11 cellular contexts compared by ENCODE assay signal in the genomic region with DNA sequence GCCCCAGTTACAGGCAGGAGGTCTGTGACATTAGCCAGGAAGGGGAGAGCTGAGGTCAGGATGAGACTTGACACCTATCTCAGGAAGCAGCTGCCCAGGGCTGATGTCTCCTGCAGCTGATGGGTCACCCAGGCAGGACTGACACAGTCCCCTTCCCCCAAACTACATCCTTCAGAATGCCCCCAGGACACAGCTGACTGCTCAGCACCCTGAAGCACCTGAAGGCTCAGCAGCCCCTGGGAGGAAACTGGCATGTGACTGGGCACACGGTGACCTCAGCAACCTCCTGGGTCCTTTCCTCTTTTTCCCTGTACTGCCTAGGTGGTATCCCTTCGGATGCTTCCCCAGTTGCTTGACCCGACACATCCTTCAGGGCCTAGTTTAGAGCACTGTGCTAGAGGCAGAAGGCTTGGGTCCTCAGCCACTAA. TPM values are rescaled to one million over a fixed set of nuclear protein-coding genes. Genes with fewer than 3 reads are reported as not detected.
A peak's percentile ranks its signal among the peaks of the same experiment; 100 is the strongest.
DNase-seq lines count a peak whose midpoint lies in the region; ATAC-seq and TF ChIP-seq lines count a peak whose summit lies in the region.
"Had no signal": no experiment of that assay in that cellular context is flagged by ENCODE, and none has a peak within 500 bp of the region (broad histone marks: within the 10 kb centered on the region; RNA-seq: fewer than 3 reads in every experiment).

No MANE protein-coding gene starts in this region.

- H3K36me3 Mint-ChIP-seq in natural killer cell treated with Interleukin-12 subunit alpha and Interleukin-12 subunit beta and Interleukin-15 and Interleukin-18, amount 100 ng/mL, for 72 hours = no peaks in the 10 kb centered on the region
- no peaks in the 10 kb centered on the region for H3K36me3 Mint-ChIP-seq in natural killer cell

- no peak for TF ChIP-seq CTCF in natural killer cell (IDR thresholded peaks at IDR 0.05)

- no peaks in the 10 kb centered on the region for H3K9me3 ChIP-seq in mucosa of stomach (ENCODE audit: control insufficient read depth, low read length)

- H3K4me3 Mint-ChIP-seq in natural killer cell treated with Interleukin-12 subunit alpha and Interleukin-12 subunit beta and Interleukin-15 and Interleukin-18, amount 100 ng/mL, for 72 hours = peak overlapping the region; percentile 88
- no peak overlapping the region for H3K4me3 Mint-ChIP-seq in natural killer cell

- intact Hi-C loops in natural killer cell (cut with micrococcal nuclease) = no loop called here

- H3K9me3 Mint-ChIP-seq in natural killer cell treated with Interleukin-12 subunit alpha and Interleukin-12 subunit beta and Interleukin-15 and Interleukin-18, amount 100 ng/mL, for 72 hours = no peaks in the 10 kb centered on the region
- H3K9me3 Mint-ChIP-seq in natural killer cell = no peaks in the 10 kb centered on the region

- DNase-seq in natural killer cell treated with Interleukin-12 subunit alpha and Interleukin-12 subunit beta and Interleukin-15 and Interleukin-18, amount 100 ng/mL, for 72 hours (ENCODE audit: low spot score) = peak; percentile 68
- no peak for DNase-seq in natural killer cell
- DNase-seq in caudate nucleus (lab: John Stamatoyannopoulos, UW) = no peak
- no peak for DNase-seq in Kasumi-1 (lab: John Stamatoyannopoulos, UW)
- no peak for DNase-seq in HEK293T (ENCODE audit: extremely low spot score)

- H3K27ac Mint-ChIP-seq in natural killer cell treated with Interleukin-12 subunit alpha and Interleukin-12 subunit beta and Interleukin-15 and Interleukin-18, amount 100 ng/mL, for 72 hours = peak overlapping the region; percentile 56 to 60
- H3K27ac Mint-ChIP-seq in natural killer cell = no peak overlapping the region

- H3K4me1 Mint-ChIP-seq in natural killer cell treated with Interleukin-12 subunit alpha and Interleukin-12 subunit beta and Interleukin-15 and Interleukin-18, amount 100 ng/mL, for 72 hours (ENCODE audit: low read depth in 2 of 2) = peaks cover 23 to 29% of the 10 kb centered on the region in 2 donors
- peaks cover 0 to 15% of the 10 kb centered on the region in 2 donors for H3K4me1 Mint-ChIP-seq in natural killer cell

- H3K36me3 ChIP-seq in mucosa of stomach (ENCODE audit: control insufficient read depth, insufficient read depth, low read length) = no peaks in the 10 kb centered on the region

- H3K4me1 ChIP-seq in mucosa of stomach (ENCODE audit: control insufficient read depth, insufficient read depth, low read length) = peaks cover 52% of the 10 kb centered on the region

- peak overlapping the region; percentile 86 for H3K4me3 ChIP-seq in mucosa of stomach (ENCODE audit: low read length)

- H3K9ac ChIP-seq in mucosa of stomach (ENCODE audit: low read length) = peak overlapping the region; percentile 97

- H3K27me3 ChIP-seq in mucosa of stomach (ENCODE audit: control insufficient read depth, insufficient read depth, low read length) = no peaks in the 10 kb centered on the region

- no peaks in the 10 kb centered on the region for H3K27me3 Mint-ChIP-seq in natural killer cell treated with Interleukin-12 subunit alpha and Interleukin-12 subunit beta and Interleukin-15 and Interleukin-18, amount 100 ng/mL, for 72 hours
- H3K27me3 Mint-ChIP-seq in natural killer cell (ENCODE audit: low read depth in 2 of 2) = no peaks in the 10 kb centered on the region

- CTCF ChIA-PET in HEK293T (lab: Yijun Ruan, JAX) = no interaction called here

- peak; percentile 30 to 34 for ATAC-seq in natural killer cell treated with Interleukin-12 subunit alpha and Interleukin-12 subunit beta and Interleukin-15 and Interleukin-18, amount 100 ng/mL, for 72 hours
- ATAC-seq in natural killer cell (no peak), HG03442 (IDR thresholded peaks at IDR 0.05; ENCODE audit: unreplicated experiment) (no peak), GM21717 (IDR thresholded peaks at IDR 0.05; ENCODE audit: unreplicated experiment) (no peak)

- H3K27ac ChIP-seq in caudate nucleus (ENCODE audit: low read depth, low read length) = peak overlapping the region; percentile 83

- POLR2A ChIA-PET in HEK293T (lab: Yijun Ruan, JAX) = no interaction called here

TF ChIP-seq in HEK293T, 16 proteins besides CTCF, POLR2A, EP300 and RAD21:
- no peak for TF ChIP-seq FOXK2 (IDR thresholded peaks at IDR 0.05)
- TF ChIP-seq CTBP1 (IDR thresholded peaks at IDR 0.05; ENCODE audit: borderline replicate concordance) = no peak
- TF ChIP-seq L3MBTL2 (conservative IDR thresholded peaks at IDR 0.05) = no peak
- TF ChIP-seq ZNF384 (IDR thresholded peaks at IDR 0.05) = no peak
TF ChIP-seq in HEK293T: peak in this region for 0.

RNA-seq across cellular contexts. Expression of a gene that starts 1.9 kb away (rescaled TPM):
- 10 to 100 TPM; 23.3 to 43.5 TPM for total RNA-seq in natural killer cell treated with Interleukin-12 subunit alpha and Interleukin-12 subunit beta and Interleukin-15 and Interleukin-18, amount 100 ng/mL, for 72 hours
- 1 to 10 TPM in 2 of 3 donors, under 1 TPM in 1; 0.45 to 1.8 (median 1.5) TPM for total RNA-seq in natural killer cell

RNA-seq across cellular contexts. Expression of a gene that starts 16.7 kb away (rescaled TPM):
- 10 to 100 TPM; 23.3 to 31.4 TPM for total RNA-seq in natural killer cell treated with Interleukin-12 subunit alpha and Interleukin-12 subunit beta and Interleukin-15 and Interleukin-18, amount 100 ng/mL, for 72 hours
- total RNA-seq in natural killer cell = 10 to 100 TPM; 73.8 to 77.4 (median 74.0) TPM

RNA-seq across cellular contexts. Expression of a gene that starts 31.8 kb away (rescaled TPM):
- total RNA-seq in natural killer cell treated with Interleukin-12 subunit alpha and Interleukin-12 subunit beta and Interleukin-15 and Interleukin-18, amount 100 ng/mL, for 72 hours = not detected
- under 1 TPM in 1 of 3 donors, not detected in 2; 0.14 TPM for total RNA-seq in natural killer cell
- total RNA-seq: dermis microvascular lymphatic vessel endothelial cell, G401, RPMI7951 had no signal

RNA-seq across cellular contexts. Expression of a gene that starts 38.2 kb away (rescaled TPM):
- total RNA-seq in natural killer cell treated with Interleukin-12 subunit alpha and Interleukin-12 subunit beta and Interleukin-15 and Interleukin-18, amount 100 ng/mL, for 72 hours = 1 to 10 TPM in 1 of 2 donors, under 1 TPM in 1; 0.31 to 1.4 TPM
- not detected for total RNA-seq in natural killer cell
- total RNA-seq: G401, RPMI7951 had no signal

RNA-seq across cellular contexts. Expression of a gene that starts 39.7 kb away (rescaled TPM):
- total RNA-seq in natural killer cell treated with Interleukin-12 subunit alpha and Interleukin-12 subunit beta and Interleukin-15 and Interleukin-18, amount 100 ng/mL, for 72 hours = not detected
- not detected for total RNA-seq in natural killer cell
- total RNA-seq: dermis microvascular lymphatic vessel endothelial cell, G401, RPMI7951 had no signal

Comparison
In these comparisons a context has a peak if more than half of its experiments do, and no peak if none do; other contexts are left out.
1. ATAC-seq: peak in natural killer cell treated with Interleukin-12 subunit alpha and Interleukin-12 subunit beta and Interleukin-15 and Interleukin-18, amount 100 ng/mL, for 72 hours (2 of 2); none in natural killer cell (0 of 3), HG03442 (single experiment) and GM21717 (single experiment).
2. H3K27ac Mint-ChIP-seq: peak in natural killer cell treated with Interleukin-12 subunit alpha and Interleukin-12 subunit beta and Interleukin-15 and Interleukin-18, amount 100 ng/mL, for 72 hours (2 of 2); none in natural killer cell (0 of 2).
3. RNA of a gene that starts 1.9 kb away (total RNA-seq): 23.3 to 43.5 TPM in natural killer cell treated with Interleukin-12 subunit alpha and Interleukin-12 subunit beta and Interleukin-15 and Interleukin-18, amount 100 ng/mL, for 72 hours; 0.45 to 1.8 TPM in natural killer cell; every median in the first group is over 4 times any median in the second.